Comparison of ENCODE assay signal across 26 cellular contexts in the genomic region with DNA sequence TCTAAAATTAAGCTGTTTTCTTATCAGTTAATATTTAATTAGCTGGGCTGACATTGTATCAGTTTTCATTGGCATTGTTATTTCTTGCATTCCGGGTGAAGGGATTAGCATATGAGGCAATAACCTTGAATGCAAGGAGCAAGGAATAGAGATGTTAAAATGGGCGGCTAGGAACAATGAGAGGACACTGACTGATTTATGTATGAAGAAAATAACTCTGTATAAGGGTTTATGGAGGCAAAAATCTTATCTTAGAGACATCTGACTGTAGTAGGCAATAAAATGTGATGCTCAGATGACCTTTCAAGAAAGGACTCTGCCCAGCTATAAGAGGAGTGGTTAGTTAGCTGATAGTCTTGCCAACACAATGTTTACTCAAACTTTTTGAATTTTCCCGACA.
"Had no signal": no experiment of that assay in that cellular context is flagged by ENCODE, and none has a peak within 500 bp of the region (broad histone marks: within the 10 kb centered on the region; RNA-seq: fewer than 3 reads in every experiment).

No MANE protein-coding gene starts in this region.

- H3K9me3 ChIP-seq: colonic mucosa, gastrocnemius medialis, lower lobe of right lung, right atrium auricular region, testis, tibial artery, uterus had no signal

- H3K27ac ChIP-seq: colonic mucosa, epithelial cell of prostate, gastrocnemius medialis, lower lobe of right lung, parathyroid adenoma, right atrium auricular region, testis, tibial artery, uterus had no signal

- H3K4me3 ChIP-seq: colonic mucosa, gastrocnemius medialis, lower lobe of right lung, right atrium auricular region, testis, tibial artery, uterus had no signal

- ATAC-seq: esophagus mucosa; gastrocnemius medialis; left ventricle myocardium superior; lower lobe of right lung; natural killer cell treated with Interleukin-12 subunit alpha and Interleukin-12 subunit beta and Interleukin-15 and Interleukin-18, amount 100 ng/mL, for 72 hours; sciatic nerve; stimulated activated effector memory CD8-positive, alpha-beta T cell treated with anti-CD3 and anti-CD28 coated beads, Interleukin-12 subunit alpha, Interleukin-12 subunit beta, amount 100 ng/mL, for 72 hours had no signal

- H2AFZ ChIP-seq: parathyroid adenoma had no signal

- H3K4me1 ChIP-seq: colonic mucosa, gastrocnemius medialis, lower lobe of right lung, parathyroid adenoma, right atrium auricular region, testis, tibial artery, uterus had no signal

- H3K36me3 ChIP-seq: colonic mucosa, gastrocnemius medialis, lower lobe of right lung, right atrium auricular region, tibial artery, uterus had no signal

- H3K27me3 ChIP-seq: colonic mucosa, gastrocnemius medialis, right atrium auricular region, testis, tibial artery, uterus had no signal

- H3K79me2 ChIP-seq: parathyroid adenoma had no signal

- DNase-seq: colonic mucosa; effector CD8-positive, alpha-beta T cell; endodermal cell; foreskin fibroblast; gastrocnemius medialis; head of caudate nucleus; immature natural killer cell; islet precursor cell; kidney glomerular epithelial cell; left ventricle myocardium superior; lower lobe of right lung; naive B cell; stimulated activated CD4-positive, alpha-beta T cell treated with anti-CD3 and anti-CD28 coated beads, Interleukin-2, amount 100 ng/mL, for 24 hours; stimulated activated CD4-positive, alpha-beta T cell treated with anti-CD3 and anti-CD28 coated beads, Interleukin-4, amount 100 ng/mL, for 24 hours; stimulated activated naive CD4-positive, alpha-beta T cell treated with Interleukin-2 at 50 U/mL for 16 hours; substantia nigra; testis; tibial artery; uterus had no signal

- H3K9ac ChIP-seq: parathyroid adenoma had no signal
